ENCODE assay signal across 19 cellular contexts in genomic region chr5:5297432-5298067, GRCh38.
"Had no signal": no experiment of that assay in that cellular context is flagged by ENCODE, and none has a peak within 500 bp of the region (broad histone marks: within the 10 kb centered on the region; RNA-seq: fewer than 3 reads in every experiment).

No MANE protein-coding gene starts in this region.

- H3K27ac Mint-ChIP-seq: natural killer cell, neural progenitor cell had no signal

- H3K27ac ChIP-seq: heart left ventricle, neural progenitor cell, ovary, suprapubic skin, thyroid gland, upper lobe of left lung, vagina had no signal

- H3K9ac ChIP-seq: neural progenitor cell had no signal

- H3K27me3 ChIP-seq: dorsolateral prefrontal cortex, heart left ventricle, neural progenitor cell, ovary, suprapubic skin, thyroid gland, upper lobe of left lung, vagina had no signal

- H3K36me3 ChIP-seq: heart left ventricle, neural progenitor cell, ovary, suprapubic skin, thyroid gland, upper lobe of left lung, vagina had no signal

- H3K4me3 ChIP-seq: dorsolateral prefrontal cortex, heart left ventricle, neural progenitor cell, ovary, smooth muscle cell, suprapubic skin, thyroid gland, upper lobe of left lung, vagina had no signal

- H3K4me3 Mint-ChIP-seq: natural killer cell, neural progenitor cell had no signal

- H3K9me3 ChIP-seq: ovary, suprapubic skin, thyroid gland, vagina had no signal

- DNase-seq: cortex of kidney; effector CD8-positive, alpha-beta T cell; heart left ventricle; hippocampal formation; kidney glomerular epithelial cell; mammary epithelial cell; natural killer cell; ovary; right cardiac atrium; stimulated activated CD4-positive, alpha-beta T cell treated with anti-CD3 and anti-CD28 coated beads, Interleukin-2, amount 100 ng/mL, for 48 hours; stimulated activated naive CD4-positive, alpha-beta T cell treated with Interleukin-2 at 50 U/mL for 16 hours; thyroid gland; upper lobe of left lung had no signal

- H3K4me1 Mint-ChIP-seq: natural killer cell had no signal

- H3K36me3 Mint-ChIP-seq: natural killer cell had no signal

- H3K27me3 Mint-ChIP-seq: progenitor cell of endocrine pancreas had no signal

- H3K4me1 ChIP-seq: heart left ventricle, suprapubic skin, thyroid gland, upper lobe of left lung, vagina had no signal
